In the genomic region with DNA sequence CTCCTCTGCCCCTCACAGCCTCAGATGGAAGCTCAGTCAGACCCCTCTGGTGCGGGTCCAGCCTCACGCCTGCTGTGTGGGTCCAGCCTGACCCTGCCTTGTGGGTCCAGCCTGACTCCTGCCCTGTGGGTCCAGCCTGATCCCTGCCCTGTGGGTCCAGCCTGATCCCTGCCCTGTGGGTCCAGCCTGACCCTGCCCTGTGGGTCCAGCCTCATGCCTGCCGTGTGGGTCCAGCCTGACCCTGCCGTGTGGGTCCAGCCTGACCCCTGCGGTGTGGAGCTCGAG, we compare ENCODE assay signal across 16 cellular contexts.
DNase-seq lines count a peak whose midpoint lies in the region; ATAC-seq and TF ChIP-seq lines count a peak whose summit lies in the region.
"Had no signal": no experiment of that assay in that cellular context is flagged by ENCODE, and none has a peak within 500 bp of the region (broad histone marks: within the 10 kb centered on the region; RNA-seq: fewer than 3 reads in every experiment).

No MANE protein-coding gene starts in this region.

- H3K9me2 ChIP-seq in Karpas-422 (replicated peaks; ENCODE audit: insufficient read depth, low read length): no peaks in the 10 kb centered on the region

- ATAC-seq in lung (ENCODE audit: insufficient read depth, low FRiP score): no peak
- ATAC-seq in SK-N-SH treated with all-trans-retinoic acid at 6 μM for 48 hours: no peak
- ATAC-seq: Panc1 had no signal

- H3K27ac ChIP-seq in BLaER1 treated with 17β-estradiol and CSF1 and Interleukin-3, amounts not matched to agents 10 nM and 100 nM: peak overlapping the region in 3 of 11 experiments; percentile 73 to 81 (median 79); a peak in 6 of 22 replicates
- H3K27ac ChIP-seq in Karpas-422 (ENCODE audit: low read length): peak overlapping the region; percentile 97
- no peak overlapping the region for H3K27ac ChIP-seq in lung (ENCODE audit: low read depth in 1 of 2, low read length in 1 of 2)
- H3K27ac ChIP-seq in spleen: no peak overlapping the region
- H3K27ac ChIP-seq: C4-2B, GM23248, KMS-11, SJSA1 had no signal

- H3K4me3 ChIP-seq in BLaER1 treated with 17β-estradiol and CSF1 and Interleukin-3, amounts not matched to agents 10 nM and 100 nM: no peak overlapping the region
- no peak overlapping the region for H3K4me3 ChIP-seq in Karpas-422 (ENCODE audit: low read length)
- no peak overlapping the region for H3K4me3 ChIP-seq in lung
- no peak overlapping the region for H3K4me3 ChIP-seq in spleen
- H3K4me3 ChIP-seq: GM23248, SJSA1 had no signal

- no peak for TF ChIP-seq POLR2A in spleen (IDR thresholded peaks at IDR 0.05)

- intact Hi-C loops in spleen (cut with DNase I; ENCODE audit: low total_unique reads): no loop called here

- no peak overlapping the region for H2AFZ ChIP-seq in Karpas-422 (ENCODE audit: low read length)
- H2AFZ ChIP-seq: GM23248 had no signal

- TF ChIP-seq CTCF in lung (IDR thresholded peaks at IDR 0.05; ENCODE audit: control extremely low read depth, extremely low read depth) (no peak), spleen (IDR thresholded peaks at IDR 0.05 in 8 of 11, conservative IDR thresholded peaks at IDR 0.05 in 3 of 11) (no peak)

- peak overlapping the region in 7 of 11 experiments; percentile 1 to 76 (median 59); a peak in 7 of 22 replicates for H3K4me2 ChIP-seq in BLaER1 treated with 17β-estradiol and CSF1 and Interleukin-3, amounts not matched to agents 10 nM and 100 nM
- no peak overlapping the region for H3K4me2 ChIP-seq in Karpas-422 (ENCODE audit: low read depth, low read length, poor library complexity, severe bottlenecking)
- H3K4me2 ChIP-seq: KMS-11 had no signal

- H3K27me3 ChIP-seq in BLaER1 treated with 17β-estradiol and CSF1 and Interleukin-3, amounts not matched to agents 10 nM and 100 nM: no peaks in the 10 kb centered on the region
- H3K27me3 ChIP-seq in Karpas-422 (ENCODE audit: low read length) (no peaks in the 10 kb centered on the region), lung (ENCODE audit: control insufficient read depth, insufficient read depth) (no peaks in the 10 kb centered on the region), spleen (replicated peaks in 1 of 7) (peaks cover 0 to 47% (median 0%) of the 10 kb centered on the region in 7 donors)
- H3K27me3 ChIP-seq: SJSA1 had no signal

- H4K20me1 ChIP-seq in BLaER1 treated with 17β-estradiol and CSF1 and Interleukin-3, amounts not matched to agents 10 nM and 100 nM: no peaks in the 10 kb centered on the region
- H4K20me1 ChIP-seq in Karpas-422 (ENCODE audit: insufficient read depth, low read depth, low read length): no peaks in the 10 kb centered on the region

- peaks cover 17 to 58% (median 49%) of the 10 kb centered on the region in 11 experiments for H3K9me3 ChIP-seq in BLaER1 treated with 17β-estradiol and CSF1 and Interleukin-3, amounts not matched to agents 10 nM and 100 nM (replicated peaks in 1 of 11)
- no peaks in the 10 kb centered on the region for H3K9me3 ChIP-seq in Karpas-422 (ENCODE audit: low read length)
- H3K9me3 ChIP-seq in lung (ENCODE audit: control insufficient read depth in 2 of 2, insufficient read depth in 1 of 2, low read length in 1 of 2): no peaks in the 10 kb centered on the region
- no peaks in the 10 kb centered on the region for H3K9me3 ChIP-seq in spleen
- H3K9me3 ChIP-seq: SJSA1 had no signal

- peaks cover 0 to 40% (median 30%) of the 10 kb centered on the region in 10 experiments; a peak in 14 of 20 replicates for H3K4me1 ChIP-seq in BLaER1 treated with 17β-estradiol and CSF1 and Interleukin-3, amounts not matched to agents 10 nM and 100 nM
- H3K4me1 ChIP-seq in Karpas-422 (ENCODE audit: low read length) (peaks cover 52% of the 10 kb centered on the region), lung (ENCODE audit: control insufficient read depth in 2 of 2, insufficient read depth in 2 of 2, low read length in 2 of 2) (no peaks in the 10 kb centered on the region), spleen (no peaks in the 10 kb centered on the region)
- H3K4me1 ChIP-seq: SJSA1 had no signal

- DNase-seq in Karpas-422 (no peak), lung (ENCODE audit: low spot score) (peak; percentile 11), spleen (peak; percentile 33), middle frontal gyrus (ENCODE audit: extremely low spot score, low spot score) (no peak), iPS-NIHi7 (ENCODE audit: extremely low spot score) (no peak)
- DNase-seq: GM23248, NCI-H1417 treated with DMSO at 0.1 percent for 48 hours, NCI-H187 treated with DMSO at 0.1 percent for 48 hours, NCI-H2227 treated with DMSO at 0.1 percent for 48 hours, NCI-H524 had no signal

- H3K79me2 ChIP-seq in Karpas-422 (ENCODE audit: low read length): no peaks in the 10 kb centered on the region

- WGBS in lung, 2 donors: 78 to 83% methylated on average over 6 of the region's 6 CpGs
- 79 to 90% (median 84%) methylated on average over 5 to 6 of the region's 6 CpGs for WGBS in spleen, 5 donors

- H3K9ac ChIP-seq in BLaER1 treated with 17β-estradiol and CSF1 and Interleukin-3, amounts not matched to agents 10 nM and 100 nM: no peak overlapping the region; a peak in 1 of 22 replicates
- peak overlapping the region; percentile 30; the same call in 1 of the 2 replicates for H3K9ac ChIP-seq in Karpas-422 (ENCODE audit: low read length)
- H3K9ac ChIP-seq: GM23248, KMS-11 had no signal

- no peaks in the 10 kb centered on the region; a peak in 2 of 22 replicates for H3K36me3 ChIP-seq in BLaER1 treated with 17β-estradiol and CSF1 and Interleukin-3, amounts not matched to agents 10 nM and 100 nM
- H3K36me3 ChIP-seq in Karpas-422 (ENCODE audit: insufficient read depth, low read length) (no peaks in the 10 kb centered on the region), lung (ENCODE audit: control insufficient read depth in 2 of 2, insufficient read depth in 2 of 2, low read length in 2 of 2) (no peaks in the 10 kb centered on the region), spleen (no peaks in the 10 kb centered on the region)
- H3K36me3 ChIP-seq: SJSA1 had no signal

TF ChIP-seq in SK-N-SH treated with all-trans-retinoic acid at 6 μM for 48 hours, 23 proteins besides CTCF, POLR2A, EP300 and RAD21:
- no peak for TF ChIP-seq PPARA (CRISPR knock-in tag; IDR thresholded peaks at IDR 0.05; ENCODE audit: borderline replicate concordance)
- TF ChIP-seq RARB (CRISPR knock-in tag; IDR thresholded peaks at IDR 0.05): no peak
- no peak for TF ChIP-seq TSHZ2 (CRISPR knock-in tag; IDR thresholded peaks at IDR 0.05)
- TF ChIP-seq ISL1 (CRISPR knock-in tag; IDR thresholded peaks at IDR 0.05): no peak
- TF ChIP-seq BACH2 (CRISPR knock-in tag; IDR thresholded peaks at IDR 0.05; ENCODE audit: borderline replicate concordance): no peak
- no peak for TF ChIP-seq GLIS3 (CRISPR knock-in tag; IDR thresholded peaks at IDR 0.05)
- TF ChIP-seq ZFP30 (CRISPR knock-in tag; IDR thresholded peaks at IDR 0.05): no peak
- no peak for TF ChIP-seq ARNTL (CRISPR knock-in tag; IDR thresholded peaks at IDR 0.05; ENCODE audit: borderline replicate concordance, low read depth)
- no peak for TF ChIP-seq CREB5 (CRISPR knock-in tag; IDR thresholded peaks at IDR 0.05; ENCODE audit: low read depth)
- TF ChIP-seq, protein P1, sequence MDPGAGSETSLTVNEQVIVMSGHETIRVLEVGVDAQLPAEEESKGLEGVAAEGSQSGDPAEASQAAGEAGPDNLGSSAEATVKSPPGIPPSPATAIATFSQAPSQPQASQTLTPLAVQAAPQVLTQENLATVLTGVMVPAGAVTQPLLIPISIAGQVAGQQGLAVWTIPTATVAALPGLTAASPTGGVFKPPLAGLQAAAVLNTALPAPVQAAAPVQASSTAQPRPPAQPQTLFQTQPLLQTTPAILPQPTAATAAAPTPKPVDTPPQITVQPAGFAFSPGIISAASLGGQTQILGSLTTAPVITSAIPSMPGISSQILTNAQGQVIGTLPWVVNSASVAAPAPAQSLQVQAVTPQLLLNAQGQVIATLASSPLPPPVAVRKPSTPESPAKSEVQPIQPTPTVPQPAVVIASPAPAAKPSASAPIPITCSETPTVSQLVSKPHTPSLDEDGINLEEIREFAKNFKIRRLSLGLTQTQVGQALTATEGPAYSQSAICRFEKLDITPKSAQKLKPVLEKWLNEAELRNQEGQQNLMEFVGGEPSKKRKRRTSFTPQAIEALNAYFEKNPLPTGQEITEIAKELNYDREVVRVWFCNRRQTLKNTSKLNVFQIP (CRISPR knock-in tag; IDR thresholded peaks at IDR 0.05; ENCODE audit: borderline replicate concordance, low read depth): no peak
- no peak for TF ChIP-seq SNAI2 (CRISPR knock-in tag; IDR thresholded peaks at IDR 0.05)
- TF ChIP-seq ZNF70 (CRISPR knock-in tag; IDR thresholded peaks at IDR 0.05): no peak
TF ChIP-seq in SK-N-SH treated with all-trans-retinoic acid at 6 μM for 48 hours: peak in this region for 0.

Comparison
In these comparisons a context has a peak if more than half of its experiments do, and no peak if none do; other contexts are left out.
1. DNase-seq: peak in lung (single experiment) and spleen (single experiment); none in Karpas-422 (single experiment), middle frontal gyrus (single experiment) and iPS-NIHi7 (single experiment).